Comparison of ENCODE assay signal across 8 cellular contexts in the genomic region with DNA sequence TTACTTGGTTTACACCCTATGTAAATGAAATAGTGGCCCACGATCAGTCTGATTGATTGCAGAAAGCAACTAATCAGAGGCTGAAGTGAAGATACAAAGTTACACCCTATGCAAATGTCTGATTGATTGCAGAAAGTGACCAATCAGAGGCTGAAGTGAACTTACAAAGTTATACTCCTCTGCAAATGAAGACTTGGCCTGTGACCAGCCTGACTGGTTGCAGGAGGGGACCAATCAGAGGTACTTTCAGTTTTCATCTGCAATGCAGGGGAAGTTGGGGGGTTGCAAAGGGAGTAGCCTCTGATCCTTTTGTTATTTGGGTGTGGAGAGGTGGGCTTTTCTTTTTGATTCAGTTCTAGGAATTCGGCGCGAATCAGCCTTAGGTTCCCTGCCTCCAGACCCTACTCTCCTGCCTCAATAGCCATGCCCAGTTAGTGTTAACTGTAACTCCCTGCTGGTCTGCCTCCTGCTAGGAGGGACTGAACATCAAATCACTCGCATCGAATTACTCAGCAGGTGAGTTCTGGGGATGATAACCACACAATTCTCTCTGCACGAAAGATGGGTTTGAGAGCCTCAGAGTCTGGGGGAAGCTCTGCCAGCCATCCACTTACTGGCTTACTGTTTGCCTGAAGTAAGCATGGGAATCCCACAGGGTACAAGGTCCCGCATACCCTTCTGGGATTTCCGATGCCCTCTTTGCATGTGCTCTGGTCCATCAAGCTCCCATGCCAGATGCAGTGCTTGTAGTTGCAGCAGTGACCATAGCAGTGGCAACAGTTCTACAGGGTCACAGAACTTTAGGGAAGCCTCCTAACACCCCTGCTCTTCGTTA. TPM values are rescaled to one million over a fixed set of nuclear protein-coding genes. Genes with fewer than 3 reads are reported as not detected.
A peak's percentile ranks its signal among the peaks of the same experiment; 100 is the strongest.
DNase-seq lines count a peak whose midpoint lies in the region; ATAC-seq and TF ChIP-seq lines count a peak whose summit lies in the region.

No MANE protein-coding gene starts in this region.

- no peaks in the 10 kb centered on the region for H3K9me3 Mint-ChIP-seq in activated T-cell treated with anti-CD3 and anti-CD28 coated beads, Interleukin-2, amount 50 U/mL, for 72 hours
- H3K9me3 Mint-ChIP-seq in HFFc6, result no peaks in the 10 kb centered on the region

- H3K27me3 Mint-ChIP-seq in activated T-cell treated with anti-CD3 and anti-CD28 coated beads, Interleukin-2, amount 50 U/mL, for 72 hours (ENCODE audit: low read depth), result no peaks in the 10 kb centered on the region
- peaks cover 5% of the 10 kb centered on the region; the same call in 1 of the 2 replicates for H3K27me3 Mint-ChIP-seq in HFFc6 (ENCODE audit: insufficient read depth)

- H3K4me1 ChIP-seq in iPS-20b (ENCODE audit: insufficient read depth, low read length), result peaks cover 11% of the 10 kb centered on the region
- H3K4me1 ChIP-seq in smooth muscle cell (ENCODE audit: low read depth), result peaks cover 4% of the 10 kb centered on the region

- intact Hi-C loops in lower leg skin (cut with DNase I; ENCODE audit: low total_unique reads), result no loop called here

- H3K4me3 ChIP-seq in iPS-20b (ENCODE audit: low read length) (peak overlapping the region; percentile 50), smooth muscle cell (no peak overlapping the region), lower leg skin (ENCODE audit: low read depth, poor library complexity, severe bottlenecking) (no peak overlapping the region)

- H3F3A ChIP-seq in smooth muscle cell (ENCODE audit: low read depth), result no peaks in the 10 kb centered on the region

- DNase-seq in EL (peak; percentile 43), HFFc6 (no peak), smooth muscle cell (lab: John Stamatoyannopoulos, UW; ENCODE audit: unreplicated experiment) (no peak), lower leg skin (ENCODE audit: low spot score in 2 of 2) (no peak)
- peak; percentile 7 to 42 for DNase-seq in activated T-cell treated with anti-CD3 and anti-CD28 coated beads, Interleukin-2, amount 50 U/mL, for 72 hours

- no peak overlapping the region for H2AFZ ChIP-seq in smooth muscle cell (ENCODE audit: low read depth)

- H4K20me1 ChIP-seq in smooth muscle cell (ENCODE audit: low read depth), result no peaks in the 10 kb centered on the region

- peak overlapping the region; percentile 14; the same call in 1 of the 2 replicates for H3K9ac ChIP-seq in iPS-20b (ENCODE audit: low read depth, low read length)
- H3K9ac ChIP-seq in smooth muscle cell (ENCODE audit: low read depth), result no peak overlapping the region

- H3K4me3 Mint-ChIP-seq in activated T-cell treated with anti-CD3 and anti-CD28 coated beads, Interleukin-2, amount 50 U/mL, for 72 hours, result peak overlapping the region in 1 of 2 donors; percentile 58
- H3K4me3 Mint-ChIP-seq in HFFc6, result no peak overlapping the region

- no peak for TF ChIP-seq POLR2A in lower leg skin (IDR thresholded peaks at IDR 0.05)

- no peak overlapping the region for H3K27ac Mint-ChIP-seq in activated T-cell treated with anti-CD3 and anti-CD28 coated beads, Interleukin-2, amount 50 U/mL, for 72 hours
- no peak overlapping the region for H3K27ac Mint-ChIP-seq in HFFc6

- H3K27ac ChIP-seq in iPS-20b (ENCODE audit: low read length), result peak overlapping the region; percentile 14
- no peak overlapping the region for H3K27ac ChIP-seq in smooth muscle cell (ENCODE audit: low read depth)

- no peaks in the 10 kb centered on the region for H3K79me2 ChIP-seq in smooth muscle cell (ENCODE audit: low read depth)

- no peaks in the 10 kb centered on the region for H3K36me3 ChIP-seq in iPS-20b (ENCODE audit: insufficient read depth, low read depth, low read length)
- no peaks in the 10 kb centered on the region for H3K36me3 ChIP-seq in smooth muscle cell (ENCODE audit: low read depth)

- whole genome bisulfite sequencing in smooth muscle cell (ENCODE audit: low lambda C conversion rate), result 76% methylated on average over 10 of the region's 10 CpGs
- WGBS in lower leg skin, 2 donors, result 64 to 68% methylated on average over 10 of the region's 10 CpGs

- ATAC-seq in HG02884 (IDR thresholded peaks at IDR 0.05; ENCODE audit: unreplicated experiment) (peak; percentile 35), HG03442 (IDR thresholded peaks at IDR 0.05; ENCODE audit: unreplicated experiment) (no peak)
- ATAC-seq in activated T-cell treated with anti-CD3 and anti-CD28 coated beads, Interleukin-2, amount 50 U/mL, for 72 hours (replicated peaks in 1 of 2), result peak; percentile 60 to 86

- H3K36me3 Mint-ChIP-seq in activated T-cell treated with anti-CD3 and anti-CD28 coated beads, Interleukin-2, amount 50 U/mL, for 72 hours (ENCODE audit: insufficient read depth in 2 of 2), result no peaks in the 10 kb centered on the region
- no peaks in the 10 kb centered on the region for H3K36me3 Mint-ChIP-seq in HFFc6 (ENCODE audit: low read depth)

- H3K27me3 ChIP-seq in iPS-20b (ENCODE audit: insufficient read depth, low read length), result no peaks in the 10 kb centered on the region
- no peaks in the 10 kb centered on the region for H3K27me3 ChIP-seq in smooth muscle cell (ENCODE audit: low read depth)

- TF ChIP-seq CTCF in HFFc6 (IDR thresholded peaks at IDR 0.05), result no peak
- no peak for TF ChIP-seq CTCF in smooth muscle cell (IDR thresholded peaks at IDR 0.05; ENCODE audit: borderline replicate concordance, insufficient read depth, poor library complexity, severe bottlenecking)
- no peak for TF ChIP-seq CTCF in lower leg skin (IDR thresholded peaks at IDR 0.05)

- H3K9me3 ChIP-seq in iPS-20b (ENCODE audit: insufficient read depth, low read depth, low read length) (no peaks in the 10 kb centered on the region), smooth muscle cell (replicated peaks; ENCODE audit: low read depth) (no peaks in the 10 kb centered on the region)

- H3K4me1 Mint-ChIP-seq in activated T-cell treated with anti-CD3 and anti-CD28 coated beads, Interleukin-2, amount 50 U/mL, for 72 hours (ENCODE audit: low read depth), result peaks cover 18% of the 10 kb centered on the region
- peaks cover 7% of the 10 kb centered on the region for H3K4me1 Mint-ChIP-seq in HFFc6 (ENCODE audit: low read depth)

- H3K4me2 ChIP-seq in smooth muscle cell, result no peak overlapping the region

RNA-seq across cellular contexts. Expression of a gene that starts 7.5 kb away (rescaled TPM):
- total RNA-seq in activated T-cell treated with anti-CD3 and anti-CD28 coated beads, Interleukin-2, amount 50 U/mL, for 72 hours, result under 1 TPM; 0.35 to 0.65 TPM
- not detected for total RNA-seq in HFFc6 (2021; fragmentation: NEBNext Ultra II Directional; extraction: Animal tissue kit (Norgen Biotek cat#: 25700))
- total RNA-seq in smooth muscle cell (0.13 TPM in 1 of 2 replicates, not detected in the other), lower leg skin (under 1 TPM in 2 of 4 donors, not detected in 2; 0.19 to 0.51 TPM)
- polyA plus RNA-seq in smooth muscle cell, result 0.17 TPM in 1 of 2 replicates, not detected in the other

RNA-seq across cellular contexts. Expression of a gene that starts 50.5 kb away (rescaled TPM):
- total RNA-seq in activated T-cell treated with anti-CD3 and anti-CD28 coated beads, Interleukin-2, amount 50 U/mL, for 72 hours, result 10 to 100 TPM; 23.8 to 26.9 TPM
- total RNA-seq in HFFc6 (2021; fragmentation: NEBNext Ultra II Directional; extraction: Animal tissue kit (Norgen Biotek cat#: 25700)), result 10 to 100 TPM; 13.3 to 17.4 (median 15.6) TPM
- 26.8 and 28.5 TPM in 2 replicates for total RNA-seq in smooth muscle cell
- 10.7 and 12.4 TPM in 2 replicates for polyA plus RNA-seq in smooth muscle cell
- total RNA-seq in lower leg skin, result 10 to 100 TPM in 1 of 4 donors, 1 to 10 TPM in 3; 4.4 to 12.8 (median 6.5) TPM

RNA-seq across cellular contexts. Expression of a gene that starts 55.5 kb away (rescaled TPM):
- 10 to 100 TPM; 34.0 to 41.5 TPM for total RNA-seq in activated T-cell treated with anti-CD3 and anti-CD28 coated beads, Interleukin-2, amount 50 U/mL, for 72 hours
- 10 to 100 TPM; 69.5 to 82.8 (median 75.5) TPM for total RNA-seq in HFFc6 (2021; fragmentation: NEBNext Ultra II Directional; extraction: Animal tissue kit (Norgen Biotek cat#: 25700))
- total RNA-seq in smooth muscle cell, result 108 and 114 TPM in 2 replicates
- polyA plus RNA-seq in smooth muscle cell, result 75.3 and 86.5 TPM in 2 replicates
- total RNA-seq in lower leg skin, result 100 to 1,000 TPM in 2 of 4 donors, 10 to 100 TPM in 2; 76.4 to 125 (median 99.4) TPM

Comparison
In these comparisons a context has a peak if more than half of its experiments do, and no peak if none do; other contexts are left out.
1. DNase-seq: peak in EL (single experiment) and activated T-cell treated with anti-CD3 and anti-CD28 coated beads, Interleukin-2, amount 50 U/mL, for 72 hours (2 of 2); none in HFFc6 (single experiment), smooth muscle cell (single experiment) and lower leg skin (0 of 2).